19 cellular contexts compared by ENCODE assay signal in the genomic region with DNA sequence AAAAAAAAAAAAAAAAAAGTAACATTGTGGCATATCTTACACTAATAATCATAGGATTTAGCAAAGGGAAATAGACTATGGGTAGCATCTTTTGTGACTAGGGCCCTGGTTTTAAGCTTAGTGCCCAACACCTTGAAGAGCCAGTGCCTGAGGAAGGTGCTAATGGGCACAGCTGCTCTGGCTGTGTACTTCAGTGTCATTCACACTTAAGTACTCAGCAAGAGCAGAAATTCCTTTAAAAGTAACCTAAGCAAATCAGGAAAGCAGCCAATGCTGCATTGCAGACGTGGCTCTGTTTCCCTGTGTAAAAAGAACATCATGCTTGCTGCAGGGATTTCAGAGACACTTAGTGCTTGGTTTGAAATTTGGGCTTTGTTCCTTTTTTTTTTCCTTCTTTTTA.
DNase-seq lines count a peak whose midpoint lies in the region; ATAC-seq and TF ChIP-seq lines count a peak whose summit lies in the region.
"Had no signal": no experiment of that assay in that cellular context is flagged by ENCODE, and none has a peak within 500 bp of the region (broad histone marks: within the 10 kb centered on the region; RNA-seq: fewer than 3 reads in every experiment).

No MANE protein-coding gene starts in this region.

- no peaks in the 10 kb centered on the region for H4K20me1 ChIP-seq in mammary epithelial cell (ENCODE audit: insufficient read depth, low read length)

- no peak overlapping the region for H2BK120ac ChIP-seq in mesendoderm (ENCODE audit: low read depth, low read length)

- no peak overlapping the region for H3K4ac ChIP-seq in mesendoderm (ENCODE audit: low read depth, low read length)

- in situ Hi-C loops in mammary epithelial cell (cut with MboI; ENCODE audit: low sequenced_read_pairs in 2 of 2) = no loop called here

- 63% methylated on average over 1 of the region's 1 CpG for WGBS in mammary epithelial cell (ENCODE audit: low coverage, missing lambda C conversion rate)
- no CpG with 5 or more reads among the region's 1 CpG for WGBS in mesendoderm (ENCODE audit: extremely low coverage, insufficient coverage, low lambda C conversion rate)

- H3K4me1 Mint-ChIP-seq in MCF 10A (ENCODE audit: insufficient read depth, unreplicated experiment) = no peaks in the 10 kb centered on the region
- H3K4me1 Mint-ChIP-seq: IgD-negative memory B cell had no signal

- no peak overlapping the region for H3K23ac ChIP-seq in mesendoderm (ENCODE audit: low read length)

- H3K56ac ChIP-seq in mesendoderm (ENCODE audit: low read length) = no peak overlapping the region

- no peaks in the 10 kb centered on the region for H3K27me3 ChIP-seq in breast epithelium
- H3K27me3 ChIP-seq in mammary epithelial cell (ENCODE audit: insufficient read depth, low read length) = no peaks in the 10 kb centered on the region
- H3K27me3 ChIP-seq in mesendoderm (ENCODE audit: insufficient read depth, low read length, poor library complexity) = no peaks in the 10 kb centered on the region
- no peaks in the 10 kb centered on the region for H3K27me3 ChIP-seq in upper lobe of right lung
- H3K27me3 ChIP-seq: BE2C had no signal

- CTCF ChIA-PET in MCF 10A (lab: Yijun Ruan, JAX) (interaction anchor here (0.6 to 0.8 kb wide), 2 partner anchors 8 to 73 kb away, joined by 3 to 5 read pairs; no protein-coding TSS in a partner anchor), mammary epithelial cell (lab: Charles Lee; ENCODE audit: low non-redundant PET) (no interaction called here), RWPE1 (lab: Yijun Ruan, JAX) (interaction anchor here (0.6 kb wide), 1 partner anchor 1858 kb away, joined by 3 read pairs; no protein-coding TSS in a partner anchor)

- no peak overlapping the region for H2BK5ac ChIP-seq in mesendoderm (ENCODE audit: low read length)

- peak overlapping the region; percentile 51 for H3K4me3 Mint-ChIP-seq in MCF 10A (ENCODE audit: unreplicated experiment)
- H3K4me3 Mint-ChIP-seq: CD4-positive, alpha-beta T cell; HFFc6; IgD-negative memory B cell had no signal

- H3K4me3 ChIP-seq in breast epithelium = no peak overlapping the region
- no peak overlapping the region for H3K4me3 ChIP-seq in mammary epithelial cell (replicated peaks in 1 of 3; ENCODE audit: insufficient read depth in 1 of 3, low read depth in 2 of 3, low read length in 3 of 3)
- no peak overlapping the region for H3K4me3 ChIP-seq in mesendoderm (ENCODE audit: low read length)
- H3K4me3 ChIP-seq in upper lobe of right lung = no peak overlapping the region

- H3K27ac Mint-ChIP-seq in MCF 10A (ENCODE audit: low read depth, unreplicated experiment) = no peak overlapping the region
- H3K27ac Mint-ChIP-seq: CD4-positive, alpha-beta T cell; HFFc6; IgD-negative memory B cell had no signal

- H3K79me2 ChIP-seq in mammary epithelial cell (ENCODE audit: insufficient read depth, low read length) = no peaks in the 10 kb centered on the region
- H3K79me2 ChIP-seq in mesendoderm (ENCODE audit: control insufficient read depth, insufficient read depth, low read length) = no peaks in the 10 kb centered on the region

- BruUV-seq in MCF 10A (replicated peaks; lab: Mats Ljungman, UMichigan) = no TSS peak
- no TSS peak for BruUV-seq in mammary epithelial cell (replicated peaks; lab: Mats Ljungman, UMichigan)

- H3K9me3 ChIP-seq in breast epithelium (no peaks in the 10 kb centered on the region), mammary epithelial cell (replicated peaks; ENCODE audit: insufficient read depth, low read length) (no peaks in the 10 kb centered on the region), upper lobe of right lung (no peaks in the 10 kb centered on the region)
- H3K9me3 ChIP-seq: BE2C had no signal

- no peak for TF ChIP-seq POLR2A in breast epithelium (IDR thresholded peaks at IDR 0.05)

- H3K18ac ChIP-seq in mesendoderm (ENCODE audit: low read length) = no peak overlapping the region

- H3K9ac ChIP-seq in mammary epithelial cell (ENCODE audit: insufficient read depth, low read length) (no peak overlapping the region), mesendoderm (ENCODE audit: low read length) (no peak overlapping the region)

- TF ChIP-seq CTCF in MCF 10A (IDR thresholded peaks at IDR 0.05; ENCODE audit: unreplicated experiment) (no peak), breast epithelium (IDR thresholded peaks at IDR 0.05) (no peak), mammary epithelial cell (conservative IDR thresholded peaks at IDR 0.05 in 1 of 2, IDR thresholded peaks at IDR 0.05 in 1 of 2; ENCODE audit: extremely low read depth in 1 of 2, insufficient read depth in 1 of 2, low read depth in 1 of 2, low read length in 2 of 2) (no peak), upper lobe of right lung (IDR thresholded peaks at IDR 0.05) (no peak), RWPE1 (conservative IDR thresholded peaks at IDR 0.05; ENCODE audit: low read depth) (no peak)

- H3K4me1 ChIP-seq in breast epithelium = no peaks in the 10 kb centered on the region
- peaks cover 16% of the 10 kb centered on the region for H3K4me1 ChIP-seq in mammary epithelial cell (ENCODE audit: insufficient read depth, low read length)
- peaks cover 2% of the 10 kb centered on the region for H3K4me1 ChIP-seq in mesendoderm (ENCODE audit: control insufficient read depth, low read depth, low read length)
- H3K4me1 ChIP-seq in upper lobe of right lung = no peaks in the 10 kb centered on the region
- H3K4me1 ChIP-seq: BE2C had no signal

- H3K9me3 Mint-ChIP-seq in MCF 10A (ENCODE audit: unreplicated experiment) = no peaks in the 10 kb centered on the region
- H3K9me3 Mint-ChIP-seq: CD4-positive, alpha-beta T cell; IgD-negative memory B cell had no signal

- ATAC-seq in upper lobe of right lung (peak; percentile 53), GM18498 (IDR thresholded peaks at IDR 0.05; ENCODE audit: unreplicated experiment) (no peak)
- ATAC-seq: PC-3 had no signal

- H2BK15ac ChIP-seq in mesendoderm (replicated peaks; ENCODE audit: low read depth) = no peak overlapping the region

- H2AFZ ChIP-seq in mammary epithelial cell (ENCODE audit: low read depth, low read length) = peak overlapping the region; percentile 60

- no peaks in the 10 kb centered on the region for H3K36me3 ChIP-seq in breast epithelium
- no peaks in the 10 kb centered on the region for H3K36me3 ChIP-seq in mammary epithelial cell (ENCODE audit: insufficient read depth, low read length)
- H3K36me3 ChIP-seq in mesendoderm (ENCODE audit: control insufficient read depth, insufficient read depth, low read length) = no peaks in the 10 kb centered on the region
- H3K36me3 ChIP-seq in upper lobe of right lung = no peaks in the 10 kb centered on the region
- H3K36me3 ChIP-seq: BE2C had no signal

- no peak overlapping the region for H2AK5ac ChIP-seq in mesendoderm (ENCODE audit: low read length)

- H3K27ac ChIP-seq in breast epithelium (no peak overlapping the region), mammary epithelial cell (ENCODE audit: insufficient read depth, low read depth, low read length) (peak overlapping the region; percentile 43), mesendoderm (ENCODE audit: low read depth, low read length) (peak overlapping the region; percentile 51), upper lobe of right lung (no peak overlapping the region), RWPE1 (no peak overlapping the region)

- DNase-seq in MCF 10A (ENCODE audit: unreplicated experiment) (no peak), breast epithelium (ENCODE audit: low spot score in 2 of 2) (no peak), mammary epithelial cell (no peak), mesendoderm (peak; percentile 69), upper lobe of right lung (no peak), RWPE1 (ENCODE audit: low spot score) (no peak), GM03348 (ENCODE audit: low spot score) (no peak)
- DNase-seq: BE2C; CD4-positive, alpha-beta T cell; HFFc6; Karpas-422; MM.1S; NCI-H1092; NCI-H2081; NCI-H82; PC-3; RPMI8226 had no signal

- no peak overlapping the region for H4K5ac ChIP-seq in mesendoderm (ENCODE audit: low read length)

- POLR2A ChIA-PET in MCF 10A (lab: Yijun Ruan, JAX) = interaction anchor here (0.6 kb wide), 1 partner anchor 236 kb away, joined by 3 read pairs; no protein-coding TSS in a partner anchor
- POLR2A ChIA-PET in RWPE1 (lab: Yijun Ruan, JAX; ENCODE audit: low non-redundant PET) = no interaction called here

- no peaks in the 10 kb centered on the region for H3K27me3 Mint-ChIP-seq in MCF 10A (ENCODE audit: insufficient read depth, unreplicated experiment)
- H3K27me3 Mint-ChIP-seq: CD4-positive, alpha-beta T cell had no signal

- peak overlapping the region; percentile 28 for H4K8ac ChIP-seq in mesendoderm (ENCODE audit: low read depth, low read length)

- H3K4me2 ChIP-seq in mammary epithelial cell (ENCODE audit: insufficient read depth, low read depth, low read length) (no peak overlapping the region), mesendoderm (ENCODE audit: low read length) (no peak overlapping the region)

- no peaks in the 10 kb centered on the region for H3K36me3 Mint-ChIP-seq in MCF 10A (ENCODE audit: insufficient read depth, unreplicated experiment)
- H3K36me3 Mint-ChIP-seq: IgD-negative memory B cell had no signal

- intact Hi-C loops in MCF 10A (cut with micrococcal nuclease) (no loop called here), breast epithelium (cut with DNase I; ENCODE audit: low total_unique reads) (no loop called here), mammary epithelial cell (cut with micrococcal nuclease) (loop anchor here (5.0 kb wide), 1 partner anchor 344 kb away; no protein-coding TSS in a partner anchor), upper lobe of right lung (cut with DNase I) (no loop called here)

- no peaks in the 10 kb centered on the region for H3K79me1 ChIP-seq in mesendoderm (ENCODE audit: low read length)

- dilution Hi-C loops in mammary epithelial cell (cut with HindIII; ENCODE audit: low sequenced_read_pairs) = no loop called here

Comparison
In these comparisons a context has a peak if more than half of its experiments do, and no peak if none do; other contexts are left out.
1. H3K27ac ChIP-seq: peak in mammary epithelial cell (single experiment) and mesendoderm (single experiment); none in breast epithelium (0 of 2), upper lobe of right lung (single experiment) and RWPE1 (single experiment).